In genomic region chr7:31114593-31115343, GRCh38 we compare ENCODE assay signal across 11 cellular contexts.
DNase-seq lines count a peak whose midpoint lies in the region; ATAC-seq and TF ChIP-seq lines count a peak whose summit lies in the region.
"Had no signal": no experiment of that assay in that cellular context is flagged by ENCODE, and none has a peak within 500 bp of the region (broad histone marks: within the 10 kb centered on the region; RNA-seq: fewer than 3 reads in every experiment).

No MANE protein-coding gene starts in this region.

- no peak overlapping the region for H3K18ac ChIP-seq in neuronal stem cell (ENCODE audit: low read length)

- H2AFZ ChIP-seq in neuronal stem cell (ENCODE audit: low read length), result no peak overlapping the region

- H2BK12ac ChIP-seq in neuronal stem cell (ENCODE audit: low read length), result no peak overlapping the region

- no peaks in the 10 kb centered on the region for H3K36me3 Mint-ChIP-seq in glutamatergic neuron (ENCODE audit: unreplicated experiment)
- H3K36me3 Mint-ChIP-seq in naive thymus-derived CD4-positive, alpha-beta T cell, result no peaks in the 10 kb centered on the region

- H3K23ac ChIP-seq in neuronal stem cell (ENCODE audit: low read depth, low read length, poor library complexity), result no peak overlapping the region

- H3K4me1 ChIP-seq in HEK293 (ENCODE audit: control insufficient read depth, insufficient read depth, low read length) (no peaks in the 10 kb centered on the region), neuronal stem cell (ENCODE audit: control insufficient read depth in 2 of 2, insufficient read depth in 1 of 2, low read depth in 1 of 2, low read length in 2 of 2) (no peaks in the 10 kb centered on the region)
- no peaks in the 10 kb centered on the region for H3K4me1 ChIP-seq in naive thymus-derived CD4-positive, alpha-beta T cell (ENCODE audit: control insufficient read depth in 2 of 2, insufficient read depth in 2 of 2, low read length in 2 of 2)
- H3K4me1 ChIP-seq: heart right ventricle had no signal

- H2BK15ac ChIP-seq in neuronal stem cell (ENCODE audit: low read length), result no peak overlapping the region

- no peak overlapping the region for H3K27ac Mint-ChIP-seq in glutamatergic neuron (ENCODE audit: unreplicated experiment)
- H3K27ac Mint-ChIP-seq in naive thymus-derived CD4-positive, alpha-beta T cell, result no peak overlapping the region

- H3K27me3 ChIP-seq in neuronal stem cell (ENCODE audit: control insufficient read depth in 3 of 3, insufficient read depth in 3 of 3, low read depth in 1 of 3, low read length in 3 of 3), result peaks cover 0 to 2% (median 0%) of the 10 kb centered on the region in 3 experiments
- H3K27me3 ChIP-seq in naive thymus-derived CD4-positive, alpha-beta T cell (ENCODE audit: control insufficient read depth in 2 of 2, insufficient read depth in 2 of 2, low read length in 2 of 2), result no peaks in the 10 kb centered on the region
- H3K27me3 ChIP-seq: heart right ventricle had no signal

- H3K36me3 ChIP-seq in HEK293 (ENCODE audit: control insufficient read depth in 2 of 2, insufficient read depth in 1 of 2, low read length in 2 of 2) (no peaks in the 10 kb centered on the region), neuronal stem cell (replicated peaks in 1 of 2; ENCODE audit: control insufficient read depth in 2 of 2, insufficient read depth in 2 of 2, low read length in 2 of 2) (no peaks in the 10 kb centered on the region)
- no peaks in the 10 kb centered on the region for H3K36me3 ChIP-seq in naive thymus-derived CD4-positive, alpha-beta T cell (ENCODE audit: control insufficient read depth in 2 of 3, insufficient read depth in 3 of 3, low read length in 3 of 3)
- H3K36me3 ChIP-seq: heart right ventricle had no signal

- H3K9ac ChIP-seq in neuronal stem cell (ENCODE audit: low read depth, low read length, poor library complexity), result no peak overlapping the region
- H3K9ac ChIP-seq: KMS-11 had no signal

- no peaks in the 10 kb centered on the region for H3K27me3 Mint-ChIP-seq in glutamatergic neuron (ENCODE audit: unreplicated experiment)
- peaks cover 6 to 18% (median 13%) of the 10 kb centered on the region in 5 donors for H3K27me3 Mint-ChIP-seq in naive thymus-derived CD4-positive, alpha-beta T cell

- H2BK120ac ChIP-seq in neuronal stem cell (ENCODE audit: low read depth, low read length), result no peak overlapping the region

- no peak overlapping the region for H2BK5ac ChIP-seq in neuronal stem cell (ENCODE audit: low read length)

- no CpG with 5 or more reads among the region's 1 CpG for WGBS in neuronal stem cell (ENCODE audit: extremely low coverage in 2 of 2, insufficient read length in 2 of 2, insufficient replicate concordance in 1 of 2), 2 donors

- DNase-seq in epithelial cell of proximal tubule (ENCODE audit: low read depth) (peak; percentile 2), neuronal stem cell (ENCODE audit: low spot score) (peak; percentile 51), glutamatergic neuron (no peak)
- no peak for DNase-seq in stimulated activated naive CD4-positive, alpha-beta T cell (lab: John Stamatoyannopoulos, UW)
- no peak for DNase-seq in naive thymus-derived CD4-positive, alpha-beta T cell
- DNase-seq: activated gamma-delta T cell, heart right ventricle had no signal

- no peak overlapping the region for H3K4me3 ChIP-seq in HEK293 (ENCODE audit: low read depth, low read length)
- no peak overlapping the region for H3K4me3 ChIP-seq in epithelial cell of proximal tubule (ENCODE audit: low read depth, low read length)
- H3K4me3 ChIP-seq in neuronal stem cell (ENCODE audit: low read length in 2 of 2), result no peak overlapping the region
- H3K4me3 ChIP-seq in naive thymus-derived CD4-positive, alpha-beta T cell (ENCODE audit: low read length), result no peak overlapping the region
- H3K4me3 ChIP-seq: heart right ventricle had no signal

- intact Hi-C loops in naive thymus-derived CD4-positive, alpha-beta T cell (cut with micrococcal nuclease), result no loop called here

- H3K27ac ChIP-seq in HEK293 (ENCODE audit: extremely low read depth, low read depth, low read length), result no peak overlapping the region
- no peak overlapping the region for H3K27ac ChIP-seq in neuronal stem cell (replicated peaks; ENCODE audit: low read length)
- H3K27ac ChIP-seq in naive thymus-derived CD4-positive, alpha-beta T cell (ENCODE audit: low read depth, low read length), result no peak overlapping the region
- H3K27ac ChIP-seq: heart right ventricle, KMS-11 had no signal

- H4K8ac ChIP-seq in neuronal stem cell (ENCODE audit: low read depth, low read length), result no peak overlapping the region

- no peak for ATAC-seq in GM21526 (IDR thresholded peaks at IDR 0.05; ENCODE audit: low FRiP score, unreplicated experiment)
- ATAC-seq in naive thymus-derived CD4-positive, alpha-beta T cell, result no peak

- POLR2A ChIA-PET in HEK293 (lab: Yijun Ruan, JAX), result no interaction called here
- POLR2A ChIA-PET in naive thymus-derived CD4-positive, alpha-beta T cell (lab: Charles Lee), result no interaction called here

- TF ChIP-seq CTCF in HEK293 (tag by site-specific recombination; IDR thresholded peaks at IDR 0.05), result no peak
- no peak for TF ChIP-seq CTCF in epithelial cell of proximal tubule (conservative IDR thresholded peaks at IDR 0.05; ENCODE audit: low read depth, low read length)
- no peak for TF ChIP-seq CTCF in glutamatergic neuron (IDR thresholded peaks at IDR 0.05; ENCODE audit: partially characterized antibody, unreplicated experiment)

- no peak overlapping the region for H3K14ac ChIP-seq in neuronal stem cell (ENCODE audit: low read length)

- H3K9me3 ChIP-seq in HEK293 (ENCODE audit: control insufficient read depth, insufficient read depth, low read depth, low read length), result no peaks in the 10 kb centered on the region
- H3K9me3 ChIP-seq in neuronal stem cell (replicated peaks in 1 of 2; ENCODE audit: control insufficient read depth in 2 of 2, insufficient read depth in 1 of 2, low read depth in 1 of 2, low read length in 2 of 2), result no peaks in the 10 kb centered on the region
- no peaks in the 10 kb centered on the region for H3K9me3 ChIP-seq in naive thymus-derived CD4-positive, alpha-beta T cell (ENCODE audit: control insufficient read depth in 2 of 3, low read length in 3 of 3)
- H3K9me3 ChIP-seq: heart right ventricle had no signal

- H3K4me3 Mint-ChIP-seq in glutamatergic neuron (ENCODE audit: unreplicated experiment), result no peak overlapping the region
- H3K4me3 Mint-ChIP-seq in naive thymus-derived CD4-positive, alpha-beta T cell, result no peak overlapping the region

- no peaks in the 10 kb centered on the region for H3K9me3 Mint-ChIP-seq in glutamatergic neuron (ENCODE audit: unreplicated experiment)
- peaks cover 0 to 3% (median 0%) of the 10 kb centered on the region in 11 donors for H3K9me3 Mint-ChIP-seq in naive thymus-derived CD4-positive, alpha-beta T cell

- no peak overlapping the region for H3K4ac ChIP-seq in neuronal stem cell (ENCODE audit: low read length)

- H3K4me1 Mint-ChIP-seq in glutamatergic neuron (ENCODE audit: low read depth, unreplicated experiment), result no peaks in the 10 kb centered on the region
- H3K4me1 Mint-ChIP-seq in naive thymus-derived CD4-positive, alpha-beta T cell, result no peaks in the 10 kb centered on the region

- no peak overlapping the region for H2AK5ac ChIP-seq in neuronal stem cell (ENCODE audit: low read depth, low read length)

- H3K79me1 ChIP-seq in neuronal stem cell (ENCODE audit: low read depth, low read length), result no peaks in the 10 kb centered on the region

- H4K91ac ChIP-seq in neuronal stem cell (ENCODE audit: low read depth, low read length, poor library complexity), result no peak overlapping the region

- no peak overlapping the region for H3K4me2 ChIP-seq in neuronal stem cell (ENCODE audit: insufficient read depth, low read length, poor library complexity, severe bottlenecking)
- H3K4me2 ChIP-seq: KMS-11 had no signal

- CTCF ChIA-PET in HEK293 (lab: Yijun Ruan, JAX), result interaction anchor here (0.7 to 2.8 kb wide), 5 partner anchors 8 to 301 kb away, joined by 3 to 14 read pairs (median 4); no protein-coding TSS in a partner anchor
- CTCF ChIA-PET in naive thymus-derived CD4-positive, alpha-beta T cell (lab: Charles Lee), result no interaction called here

TF ChIP-seq in HEK293, 187 proteins besides CTCF, POLR2A, EP300 and RAD21 (continues in another document):
- no peak for TF ChIP-seq GLIS1 (tag by site-specific recombination; IDR thresholded peaks at IDR 0.05)
- no peak for TF ChIP-seq ZNF26 (tag by site-specific recombination; IDR thresholded peaks at IDR 0.05)
- TF ChIP-seq SCRT2 (tag by site-specific recombination; IDR thresholded peaks at IDR 0.05), result no peak

TF ChIP-seq in PFSK-1, 5 proteins besides CTCF, POLR2A, EP300 and RAD21:
- peak; percentile 71; the same call in 1 of the 2 replicates for TF ChIP-seq SIN3A (IDR thresholded peaks at IDR 0.05; ENCODE audit: borderline replicate concordance, insufficient read depth, low read length)
- no peak for TF ChIP-seq POLR2AphosphoS5 (IDR thresholded peaks at IDR 0.05; ENCODE audit: low read depth, low read length)
- TF ChIP-seq REST (IDR thresholded peaks at IDR 0.05; ENCODE audit: insufficient read depth in 1 of 2, low read depth in 2 of 2, low read length in 2 of 2), result peak; percentile 86 to 99
- TF ChIP-seq FOXP2 (optimal IDR thresholded peaks at IDR 0.05; ENCODE audit: borderline replicate concordance, extremely low read depth, extremely low read length, insufficient read depth), result no peak

Comparison
In these comparisons a context has a peak if more than half of its experiments do, and no peak if none do; other contexts are left out.
1. DNase-seq: peak in epithelial cell of proximal tubule (single experiment) and neuronal stem cell (single experiment); none in stimulated activated naive CD4-positive, alpha-beta T cell (0 of 6), glutamatergic neuron (single experiment) and naive thymus-derived CD4-positive, alpha-beta T cell (0 of 9).